In the genomic region with DNA sequence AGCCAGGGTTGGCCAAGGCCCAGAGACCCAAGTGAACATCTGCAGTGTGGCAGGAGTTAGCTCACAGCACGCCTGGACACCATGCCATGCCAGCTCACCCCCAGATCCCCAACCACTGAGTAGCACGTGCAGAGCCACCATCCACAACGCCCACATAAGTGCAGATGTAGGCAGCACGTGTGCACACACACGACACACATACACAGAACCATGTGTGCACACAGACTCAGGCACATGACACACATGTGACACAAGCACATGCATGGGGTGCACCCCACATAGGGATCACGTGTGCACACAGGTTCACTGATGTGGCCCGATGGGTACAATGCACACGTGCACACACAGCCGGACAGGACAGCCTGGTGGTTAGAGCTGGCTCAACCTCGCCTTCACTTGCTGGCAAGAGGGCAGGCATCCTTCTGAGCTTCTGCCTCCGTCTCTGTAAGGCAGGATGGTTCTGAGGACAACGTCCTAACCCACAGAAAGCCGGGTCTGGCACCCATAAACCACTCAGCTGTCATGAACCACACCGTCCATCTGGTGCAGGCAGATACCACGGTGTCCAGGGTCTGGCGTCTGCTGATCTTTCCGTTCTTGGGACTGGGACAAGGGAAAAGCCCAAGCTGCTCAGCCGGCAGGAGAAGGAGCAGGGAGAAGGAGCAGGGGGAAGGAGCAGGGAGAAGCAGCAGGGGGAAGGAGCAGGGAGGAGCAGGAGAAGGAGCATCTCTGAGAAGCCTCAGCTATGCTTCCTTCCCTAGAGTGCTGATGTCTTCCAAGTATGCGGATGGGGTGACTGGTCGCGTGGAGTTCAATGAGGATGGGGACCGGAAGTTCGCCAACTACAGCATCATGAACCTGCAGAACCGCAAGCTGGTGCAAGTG, we compare ENCODE assay signal across 17 cellular contexts. TPM values are rescaled to one million over a fixed set of nuclear protein-coding genes. Genes with fewer than 3 reads are reported as not detected.
A peak's percentile ranks its signal among the peaks of the same experiment; 100 is the strongest.
DNase-seq lines count a peak whose midpoint lies in the region; ATAC-seq, FAIRE-seq and TF ChIP-seq lines count a peak whose summit lies in the region.
"Had no signal": no experiment of that assay in that cellular context is flagged by ENCODE, and none has a peak within 500 bp of the region (broad histone marks: within the 10 kb centered on the region; RNA-seq: fewer than 3 reads in every experiment).

No MANE protein-coding gene starts in this region.

- peaks cover 14% of the 10 kb centered on the region for H3K4me1 Mint-ChIP-seq in memory B cell
- H3K4me1 Mint-ChIP-seq in activated naive CD4-positive, alpha-beta T cell treated with anti-CD3 and anti-CD28 coated beads for 36 hours (ENCODE audit: low read depth) = peaks cover 4% of the 10 kb centered on the region

- DNase-seq in RWPE1 (ENCODE audit: low spot score) (no peak), memory B cell (ENCODE audit: low spot score in 2 of 2) (no peak), H54 (ENCODE audit: insufficient read length, low spot score) (no peak)
- no peak for DNase-seq in activated naive CD4-positive, alpha-beta T cell treated with anti-CD3 and anti-CD28 coated beads for 36 hours
- no peak for DNase-seq in activated CD4-positive, CD25-positive, alpha-beta regulatory T cell treated with anti-CD3 and anti-CD28 coated beads, Interleukin-2, amount 50 U/mL, for 72 hours
- DNase-seq: activated CD4-positive, alpha-beta T cell treated with anti-CD3 and anti-CD28 coated beads for 4 hours; foreskin melanocyte; HCEC 1CT; NCI-H1048; spleen had no signal

- peaks cover 24% of the 10 kb centered on the region for H3K27me3 ChIP-seq in DOHH2 (ENCODE audit: control insufficient read depth, low read length)

- H3K4me2 ChIP-seq in DOHH2 (ENCODE audit: low read length) = peak overlapping the region; percentile 51

- POLR2A ChIA-PET in RWPE1 (lab: Yijun Ruan, JAX; ENCODE audit: low non-redundant PET) = no interaction called here

- no peak for TF ChIP-seq POLR2A in H54 (IDR thresholded peaks at IDR 0.05; ENCODE audit: low read depth, low read length)

- peak overlapping the region; percentile 58 for H3K27ac Mint-ChIP-seq in memory B cell
- no peak overlapping the region for H3K27ac Mint-ChIP-seq in activated naive CD4-positive, alpha-beta T cell treated with anti-CD3 and anti-CD28 coated beads for 36 hours
- H3K27ac Mint-ChIP-seq: activated naive CD4-positive, alpha-beta T cell treated with anti-CD3 and anti-CD28 coated beads, Interleukin-2, amount 50 U/mL, for 72 hours had no signal

- H3K36me3 Mint-ChIP-seq in memory B cell = no peaks in the 10 kb centered on the region
- no peaks in the 10 kb centered on the region for H3K36me3 Mint-ChIP-seq in activated naive CD4-positive, alpha-beta T cell treated with anti-CD3 and anti-CD28 coated beads for 36 hours (ENCODE audit: low read depth)
- H3K36me3 Mint-ChIP-seq: activated naive CD4-positive, alpha-beta T cell treated with anti-CD3 and anti-CD28 coated beads, Interleukin-2, amount 50 U/mL, for 72 hours had no signal

- 0 out of 2 replicates have a peak, but pooled peaks cover 3% of the 10 kb centered on the region for H3K9me3 ChIP-seq in DOHH2 (ENCODE audit: control insufficient read depth, insufficient read depth, low read length)
- H3K9me3 ChIP-seq: breast epithelium, prostate gland, spleen had no signal

- no peak for FAIRE-seq in H54 (lab: Jason Lieb, UNC)

- H3K4me1 ChIP-seq in DOHH2 (ENCODE audit: control insufficient read depth, low read length) = peaks cover 37% of the 10 kb centered on the region

- H3K36me3 ChIP-seq in DOHH2 (ENCODE audit: control insufficient read depth, low read length) = no peaks in the 10 kb centered on the region
- H3K36me3 ChIP-seq: breast epithelium, prostate gland, spleen had no signal

- H4K20me1 ChIP-seq in DOHH2 (ENCODE audit: control insufficient read depth, insufficient read depth, low read depth, low read length) = no peaks in the 10 kb centered on the region; the same call in 1 of the 2 replicates

- ATAC-seq in memory B cell (ENCODE audit: low read depth) = no peak

- H3K9me3 Mint-ChIP-seq in memory B cell = no peaks in the 10 kb centered on the region
- H3K9me3 Mint-ChIP-seq in activated naive CD4-positive, alpha-beta T cell treated with anti-CD3 and anti-CD28 coated beads for 36 hours = no peaks in the 10 kb centered on the region
- H3K9me3 Mint-ChIP-seq: activated naive CD4-positive, alpha-beta T cell treated with anti-CD3 and anti-CD28 coated beads, Interleukin-2, amount 50 U/mL, for 72 hours had no signal

- no peaks in the 10 kb centered on the region for H3K9me2 ChIP-seq in DOHH2 (replicated peaks; ENCODE audit: control insufficient read depth, low read length)

- TF ChIP-seq CTCF in DOHH2 (IDR thresholded peaks at IDR 0.05; ENCODE audit: low read depth, low read length, poor library complexity, severe bottlenecking) (no peak), RWPE1 (conservative IDR thresholded peaks at IDR 0.05; ENCODE audit: low read depth) (no peak)

- CTCF ChIA-PET in RWPE1 (lab: Yijun Ruan, JAX) = interaction anchor here (0.6 to 1.4 kb wide), 4 partner anchors 31 to 129 kb away, joined by 3 to 5 read pairs (median 4); partner anchors contain the start of genes ANAPC2, RNF224 and SSNA1
- CTCF ChIA-PET in activated naive CD4-positive, alpha-beta T cell treated with anti-CD3 and anti-CD28 coated beads for 36 hours (lab: Charles Lee) = interaction anchor here (1.4 kb wide), 1 partner anchor 39 kb away, joined by 4 read pairs; no protein-coding TSS in a partner anchor

- H3K4me3 ChIP-seq in DOHH2 (ENCODE audit: low read length) = peak overlapping the region; percentile 24; the same call in 1 of the 2 replicates
- H3K4me3 ChIP-seq: prostate gland had no signal

- intact Hi-C loops in activated naive CD4-positive, alpha-beta T cell treated with anti-CD3 and anti-CD28 coated beads for 36 hours (cut with micrococcal nuclease) = loop anchor here (2.0 kb wide), 1 partner anchor 15 kb away; the partner anchor contains the start of gene TMEM210

- H3K4me3 Mint-ChIP-seq in memory B cell = no peak overlapping the region
- no peak overlapping the region for H3K4me3 Mint-ChIP-seq in activated naive CD4-positive, alpha-beta T cell treated with anti-CD3 and anti-CD28 coated beads for 36 hours

- no peak overlapping the region for H3K27ac ChIP-seq in DOHH2 (ENCODE audit: low read depth, low read length)
- peak overlapping the region; percentile 17 for H3K27ac ChIP-seq in RWPE1
- H3K27ac ChIP-seq: breast epithelium, prostate gland, spleen had no signal

- H3K27me3 Mint-ChIP-seq in memory B cell = peaks cover 22% of the 10 kb centered on the region
- peaks cover 40% of the 10 kb centered on the region for H3K27me3 Mint-ChIP-seq in activated naive CD4-positive, alpha-beta T cell treated with anti-CD3 and anti-CD28 coated beads for 36 hours (ENCODE audit: low read depth)

- no peaks in the 10 kb centered on the region for H3K79me2 ChIP-seq in DOHH2 (ENCODE audit: control insufficient read depth, low read length)

- no peaks in the 10 kb centered on the region for H3F3A ChIP-seq in DOHH2 (ENCODE audit: control insufficient read depth, insufficient read depth)

RNA-seq across cellular contexts. Expression of gene LRRC26, which starts 12.0 kb away (rescaled TPM):
- not detected for total RNA-seq in activated naive CD4-positive, alpha-beta T cell treated with anti-CD3 and anti-CD28 coated beads for 36 hours
- total RNA-seq: activated naive CD4-positive, alpha-beta T cell treated with anti-CD3 and anti-CD28 coated beads, Interleukin-2, amount 50 U/mL, for 72 hours; myocyte; ureter had no signal

RNA-seq across cellular contexts. Expression of gene TMEM210, which starts 14.0 kb away (rescaled TPM):
- not detected for total RNA-seq in activated naive CD4-positive, alpha-beta T cell treated with anti-CD3 and anti-CD28 coated beads for 36 hours
- total RNA-seq: activated naive CD4-positive, alpha-beta T cell treated with anti-CD3 and anti-CD28 coated beads, Interleukin-2, amount 50 U/mL, for 72 hours; breast epithelium; lower leg skin; myocyte; spleen; ureter had no signal

RNA-seq across cellular contexts. Expression of gene GRIN1, which starts 18.9 kb away (rescaled TPM):
- under 1 TPM in 1 of 2 experiments, not detected in 1; 0.35 TPM for total RNA-seq in activated naive CD4-positive, alpha-beta T cell treated with anti-CD3 and anti-CD28 coated beads for 36 hours
- total RNA-seq: myocyte had no signal

RNA-seq across cellular contexts. Expression of gene ANAPC2, which starts 30.5 kb away (rescaled TPM):
- total RNA-seq in activated naive CD4-positive, alpha-beta T cell treated with anti-CD3 and anti-CD28 coated beads for 36 hours = 10 to 100 TPM; 34.8 to 36.6 TPM

RNA-seq across cellular contexts. Expression of gene SSNA1, which starts 30.6 kb away (rescaled TPM):
- total RNA-seq in activated naive CD4-positive, alpha-beta T cell treated with anti-CD3 and anti-CD28 coated beads for 36 hours = 10 to 100 TPM; 48.2 to 49.9 TPM
